Comparison of ENCODE assay signal across 14 cellular contexts in genomic region chr11:78229106-78229505, GRCh38.
"Had no signal": no experiment of that assay in that cellular context is flagged by ENCODE, and none has a peak within 500 bp of the region (broad histone marks: within the 10 kb centered on the region; RNA-seq: fewer than 3 reads in every experiment).

No MANE protein-coding gene starts in this region.

- ATAC-seq: activated naive CD4-positive, alpha-beta T cell treated with anti-CD3 and anti-CD28 coated beads, Interleukin-2, amount 50 U/mL, for 72 hours had no signal

- H3K4me3 ChIP-seq: heart right ventricle, SK-N-MC, skin epidermis, upper lobe of right lung had no signal

- H3K27ac Mint-ChIP-seq: T-cell, WTC11 had no signal

- H3K36me3 Mint-ChIP-seq: activated naive CD4-positive, alpha-beta T cell treated with anti-CD3 and anti-CD28 coated beads, Interleukin-2, amount 50 U/mL, for 72 hours had no signal

- H3K4me1 ChIP-seq: parathyroid adenoma had no signal

- H3K4me3 Mint-ChIP-seq: neural crest cell, T-cell, WTC11 had no signal

- H3K27ac ChIP-seq: foreskin keratinocyte, parathyroid adenoma, SK-N-MC, skin epidermis, upper lobe of right lung had no signal

- H3K27me3 Mint-ChIP-seq: T-cell had no signal

- DNase-seq: activated CD4-positive, alpha-beta T cell treated with anti-CD3 and anti-CD28 coated beads for 48 hours; activated effector memory CD4-positive, alpha-beta T cell treated with Interleukin-2 at 50 U/mL for 16 hours; activated T-cell treated with anti-CD3 and anti-CD28 coated beads, Interleukin-2, amount 50 U/mL, for 1 hour; cerebellar nuclear complex; upper lobe of right lung had no signal

- H3K9me3 Mint-ChIP-seq: activated naive CD4-positive, alpha-beta T cell treated with anti-CD3 and anti-CD28 coated beads, Interleukin-2, amount 50 U/mL, for 72 hours; neural crest cell; T-cell; WTC11 had no signal

- H2AFZ ChIP-seq: parathyroid adenoma had no signal

- H3K27me3 ChIP-seq: foreskin keratinocyte, heart right ventricle, upper lobe of right lung had no signal

- H3K4me1 Mint-ChIP-seq: neural crest cell, WTC11 had no signal

- H3K9me3 ChIP-seq: heart right ventricle, upper lobe of right lung had no signal

- H3K9ac ChIP-seq: parathyroid adenoma had no signal

- H3K79me2 ChIP-seq: parathyroid adenoma had no signal
